Comparison of ENCODE assay signal across 8 cellular contexts in genomic region chr17:21280081-21280518, GRCh38. TPM values are rescaled to one million over a fixed set of nuclear protein-coding genes. Genes with fewer than 3 reads are reported as not detected.
DNase-seq lines count a peak whose midpoint lies in the region; FAIRE-seq and TF ChIP-seq lines count a peak whose summit lies in the region.

No MANE protein-coding gene starts in this region.

- TF ChIP-seq POLR2A in endothelial cell of umbilical vein (IDR thresholded peaks at IDR 0.05; ENCODE audit: low read depth, low read length): no peak

- dilution Hi-C loops in endothelial cell of umbilical vein (cut with MboI; ENCODE audit: extremely low pct_ligation_motif_present, low sequenced_read_pairs): no loop called here

- BruUV-seq in endothelial cell of umbilical vein (replicated peaks; lab: Mats Ljungman, UMichigan): no TSS peak

- H3K4me1 ChIP-seq in OCI-LY3 (ENCODE audit: low read length) (no peaks in the 10 kb centered on the region), endothelial cell of umbilical vein (ENCODE audit: control insufficient read depth, extremely low read depth, insufficient read depth, low read length) (peaks cover 24% of the 10 kb centered on the region)

- TF ChIP-seq CTCF in OCI-LY3 (IDR thresholded peaks at IDR 0.05; ENCODE audit: low read depth, low read length) (peak; percentile 50), endothelial cell of umbilical vein (IDR thresholded peaks at IDR 0.05; ENCODE audit: extremely low read depth in 1 of 2, insufficient read depth in 1 of 2, low read depth in 1 of 2, low read length in 2 of 2) (peak; percentile 90 to 100)

- FAIRE-seq in endothelial cell of umbilical vein (lab: Jason Lieb, UNC): peak; percentile 82

- H3K27ac ChIP-seq in OCI-LY3 (ENCODE audit: low read length) (no peak overlapping the region), endothelial cell of umbilical vein (ENCODE audit: insufficient read depth, low read depth, low read length) (no peak overlapping the region)

- H3K9me3 ChIP-seq in OCI-LY3 (ENCODE audit: insufficient read depth, low read length): no peaks in the 10 kb centered on the region
- no peaks in the 10 kb centered on the region for H3K9me3 ChIP-seq in endothelial cell of umbilical vein (replicated peaks; ENCODE audit: control insufficient read depth, insufficient read depth, low read length)

- H3K27me3 ChIP-seq in OCI-LY3 (ENCODE audit: low read depth, low read length) (no peaks in the 10 kb centered on the region), endothelial cell of umbilical vein (ENCODE audit: control insufficient read depth in 2 of 2, insufficient read depth in 2 of 2, low read length in 2 of 2) (no peaks in the 10 kb centered on the region)

- H2AFZ ChIP-seq in OCI-LY3 (ENCODE audit: low read depth, low read length) (no peak overlapping the region), endothelial cell of umbilical vein (ENCODE audit: low read depth, low read length) (peak overlapping the region; percentile 18)

- H3K4me3 ChIP-seq in OCI-LY3 (ENCODE audit: low read length) (no peak overlapping the region), endothelial cell of umbilical vein (replicated peaks in 1 of 3; ENCODE audit: insufficient read depth in 1 of 3, low read depth in 1 of 3, low read length in 3 of 3) (no peak overlapping the region)

- H3K79me2 ChIP-seq in OCI-LY3 (ENCODE audit: low read length) (peaks cover 4% of the 10 kb centered on the region), endothelial cell of umbilical vein (ENCODE audit: control insufficient read depth, insufficient read depth, low read length) (peaks cover 5% of the 10 kb centered on the region)

- H4K20me1 ChIP-seq in OCI-LY3 (ENCODE audit: insufficient read depth, low read length): no peaks in the 10 kb centered on the region
- H4K20me1 ChIP-seq in endothelial cell of umbilical vein (replicated peaks; ENCODE audit: control insufficient read depth, extremely low read depth, insufficient read depth, low read length): no peaks in the 10 kb centered on the region

- H3K36me3 ChIP-seq in OCI-LY3 (replicated peaks; ENCODE audit: low read depth, low read length) (no peaks in the 10 kb centered on the region), endothelial cell of umbilical vein (ENCODE audit: control insufficient read depth in 2 of 2, extremely low read depth in 1 of 2, insufficient read depth in 2 of 2, low read length in 2 of 2) (no peaks in the 10 kb centered on the region)

- DNase-seq in Ammon's horn (ENCODE audit: low spot score) (peak; percentile 90), GM19238 (ENCODE audit: insufficient read length, low spot score) (peak; percentile 88), HT1080 (ENCODE audit: low read depth) (peak; percentile 75), endothelial cell of umbilical vein (ENCODE audit: low read depth, low spot score) (peak; percentile 69), myocyte (ENCODE audit: low read depth) (peak; percentile 87)
- DNase-seq in activated CD8-positive, alpha-beta memory T cell treated with anti-CD3 and anti-CD28 coated beads, Interleukin-2, amount 50 U/mL, for 24 hours (ENCODE audit: extremely low read depth): peak; percentile 75
- peak; percentile 73 to 82 for DNase-seq in stimulated activated CD8-positive, alpha-beta memory T cell treated with anti-CD3 and anti-CD28 coated beads, Interleukin-7, amount 100 ng/mL, for 48 hours (ENCODE audit: extremely low read depth in 1 of 2, low read depth in 1 of 2)

- no peak overlapping the region for H3K9ac ChIP-seq in OCI-LY3 (ENCODE audit: low read length)
- no peak overlapping the region for H3K9ac ChIP-seq in endothelial cell of umbilical vein (replicated peaks; ENCODE audit: extremely low read depth, insufficient read depth, low read length)

- H3K9me1 ChIP-seq in endothelial cell of umbilical vein (replicated peaks; ENCODE audit: control insufficient read depth, extremely low read depth, insufficient read depth, low read length): no peaks in the 10 kb centered on the region

- POLR2A ChIA-PET in endothelial cell of umbilical vein (lab: Charles Lee): interaction anchor here (0.5 kb wide), 1 partner anchor 151 kb away, joined by 4 read pairs; no protein-coding TSS in a partner anchor

- intact Hi-C loops in endothelial cell of umbilical vein (cut with micrococcal nuclease): loop anchor here (1.0 to 2.0 kb wide), 4 partner anchors 35 to 231 kb away; partner anchors contain the start of gene KCNJ12

- CTCF ChIA-PET in endothelial cell of umbilical vein (lab: Charles Lee): interaction anchor here (0.6 to 9.0 kb wide), 19 partner anchors 8 to 236 kb away, joined by 3 to 71 read pairs (median 4); partner anchors contain the start of genes NATD1, TMEM11 and USP22

- H3K4me2 ChIP-seq in OCI-LY3 (ENCODE audit: low read length) (peak overlapping the region; percentile 28; the same call in 1 of the 2 replicates), endothelial cell of umbilical vein (ENCODE audit: insufficient read depth, low read length) (no peak overlapping the region)

TF ChIP-seq in endothelial cell of umbilical vein, 7 proteins besides CTCF, POLR2A, EP300 and RAD21:
- TF ChIP-seq MYC (IDR thresholded peaks at IDR 0.05; ENCODE audit: low read depth, low read length) (peak; percentile 74), EZH2 (IDR thresholded peaks at IDR 0.05; ENCODE audit: borderline replicate concordance, low read depth, low read length, severe bottlenecking) (no peak), JUN (IDR thresholded peaks at IDR 0.05; ENCODE audit: borderline replicate concordance, insufficient read depth, insufficient read length, low read depth) (no peak), MAX (IDR thresholded peaks at IDR 0.05; ENCODE audit: insufficient read depth, insufficient read length) (peak; percentile 92), FOS (IDR thresholded peaks at IDR 0.05; ENCODE audit: borderline replicate concordance, insufficient read depth, low read length) (no peak)

RNA-seq across cellular contexts. Expression of gene MAP2K3, which starts 4.4 kb away (rescaled TPM):
- 22.0 and 23.4 TPM in 2 replicates for total RNA-seq in HT1080 (2014; rRNA removed; shearing (Covaris generic))
- polyA plus RNA-seq in HT1080 (2015; cell fraction: cytosol; rRNA removed): 76.5 and 89.7 TPM in 2 replicates
- polyA plus RNA-seq in HT1080 (2015; cell fraction: nucleus; rRNA removed): 50.3 and 60.2 TPM in 2 replicates
- total RNA-seq in endothelial cell of umbilical vein: 33.2 and 36.3 TPM in 2 replicates
- polyA plus RNA-seq in endothelial cell of umbilical vein: 13.5 and 15.3 TPM in 2 replicates
- 18.8 and 18.9 TPM in 2 replicates for polyA plus RNA-seq in endothelial cell of umbilical vein (2011; cell fraction: cytosol; rRNA removed)
- 17.6 and 18.2 TPM in 2 replicates for polyA plus RNA-seq in endothelial cell of umbilical vein (2011; cell fraction: nucleus; rRNA removed)
- 34.8 and 38.0 TPM in 2 replicates for polyA plus RNA-seq in endothelial cell of umbilical vein (2012)
- 9.7 and 9.8 TPM in 2 replicates for polyA minus RNA-seq in endothelial cell of umbilical vein
- 15.7 TPM for polyA minus RNA-seq in endothelial cell of umbilical vein (2011; cell fraction: cytosol; rRNA and poly(A)+ RNA removed)
- polyA minus RNA-seq in endothelial cell of umbilical vein (2011; cell fraction: nucleus; rRNA and poly(A)+ RNA removed): 9.1 and 15.9 TPM in 2 replicates
- total RNA-seq in myocyte: 23.2 and 25.8 TPM in 2 replicates
- polyA plus RNA-seq in myocyte (2012): 66.4 TPM

RNA-seq across cellular contexts. Expression of gene NATD1, which starts 26.9 kb away (rescaled TPM):
- 0.47 and 0.88 TPM in 2 replicates for total RNA-seq in HT1080 (2014; rRNA removed; shearing (Covaris generic))
- 2.5 and 3.5 TPM in 2 replicates for polyA plus RNA-seq in HT1080 (2015; cell fraction: cytosol; rRNA removed)
- 2.9 and 3.1 TPM in 2 replicates for polyA plus RNA-seq in HT1080 (2015; cell fraction: nucleus; rRNA removed)
- total RNA-seq in endothelial cell of umbilical vein (7.2 and 8.1 TPM in 2 replicates), myocyte (24.9 and 25.8 TPM in 2 replicates)
- polyA plus RNA-seq in endothelial cell of umbilical vein: 6.9 and 7.0 TPM in 2 replicates
- polyA plus RNA-seq in endothelial cell of umbilical vein (2011; cell fraction: cytosol; rRNA removed): 6.2 and 7.6 TPM in 2 replicates
- polyA plus RNA-seq in endothelial cell of umbilical vein (2011; cell fraction: nucleus; rRNA removed): 4.6 and 5.3 TPM in 2 replicates
- polyA plus RNA-seq in endothelial cell of umbilical vein (2012): 4.0 and 7.0 TPM in 2 replicates
- polyA minus RNA-seq in endothelial cell of umbilical vein: 6.2 and 6.7 TPM in 2 replicates
- 1.5 TPM for polyA minus RNA-seq in endothelial cell of umbilical vein (2011; cell fraction: cytosol; rRNA and poly(A)+ RNA removed)
- 2.9 and 4.6 TPM in 2 replicates for polyA minus RNA-seq in endothelial cell of umbilical vein (2011; cell fraction: nucleus; rRNA and poly(A)+ RNA removed)
- polyA plus RNA-seq in myocyte (2012): 17.7 TPM
